Comparison of ENCODE assay signal across 8 cellular contexts in the genomic region with DNA sequence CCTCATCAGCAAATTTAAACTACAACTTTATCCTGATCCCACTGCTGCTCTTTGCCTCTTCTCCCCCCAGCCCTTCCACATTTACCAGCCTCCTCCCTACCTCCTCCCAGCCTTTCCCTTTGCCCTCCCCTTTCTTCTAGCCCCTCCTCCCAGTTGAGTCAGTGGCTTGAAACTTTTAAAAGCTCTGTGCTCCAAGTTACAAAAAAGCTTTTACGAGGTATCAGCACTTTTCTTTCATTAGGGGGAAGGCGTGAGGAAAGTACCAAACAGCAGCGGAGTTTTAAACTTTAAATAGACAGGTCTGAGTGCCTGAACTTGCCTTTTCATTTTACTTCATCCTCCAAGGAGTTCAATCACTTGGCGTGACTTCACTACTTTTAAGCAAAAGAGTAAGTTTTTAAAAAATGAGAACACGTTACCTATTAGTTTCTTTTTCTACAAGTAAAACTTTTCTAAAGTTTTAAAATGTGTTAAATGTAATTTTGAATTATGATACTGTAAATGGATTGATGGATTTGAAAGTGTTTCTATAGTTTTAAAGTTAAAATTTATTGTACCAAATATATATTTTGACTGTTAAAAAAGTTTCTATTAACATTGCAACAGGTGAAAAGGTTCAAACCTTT.
DNase-seq lines count a peak whose midpoint lies in the region; ATAC-seq, FAIRE-seq and TF ChIP-seq lines count a peak whose summit lies in the region.

GJA1 (plus strand) TSS at position 203 of the 626 bp plus-strand sequence. CDS start 11,202 bp downstream, outside the sequence.

- H3K4me3 ChIP-seq in skeletal muscle cell (ENCODE audit: low read depth, low read length): peak within 1 kb of the TSS; percentile 61

- no peak for FAIRE-seq in D721Med (lab: Jason Lieb, UNC)

- no peak for ATAC-seq in GM18520 (IDR thresholded peaks at IDR 0.05; ENCODE audit: unreplicated experiment)

- TF ChIP-seq CTCF in D721Med (IDR thresholded peaks at IDR 0.05; ENCODE audit: insufficient read depth, missing control alignments): no peak

- H3K27ac ChIP-seq in caudate nucleus (ENCODE audit: low read depth, low read length): peak within 1 kb of the TSS; percentile 93

- peak; percentile 85 for DNase-seq in ACHN
- DNase-seq in HuH-7.5 (ENCODE audit: low spot score): peak; percentile 14
- DNase-seq in caudate nucleus (lab: John Stamatoyannopoulos, UW): peak in 10 of 61 donors; percentile 2 to 39 (median 11)
- DNase-seq in iPS-NIHi11 (ENCODE audit: low spot score): peak; percentile 66
- peak; percentile 50 for DNase-seq in skeletal muscle cell (ENCODE audit: low read depth)
- no peak for DNase-seq in NCI-H2107 treated with DMSO at 0.1 percent for 48 hours (lab: John Stamatoyannopoulos, UW; ENCODE audit: unreplicated experiment)
- DNase-seq in D721Med (ENCODE audit: insufficient read length, low spot score): no peak

- in situ Hi-C loops in ACHN (cut with HindIII; ENCODE audit: low pct_ligation_motif_present, low pct_unique_long_range_greater_than_20kb, low sequenced_read_pairs): no loop called here

Comparison
In these comparisons a context has a peak if more than half of its experiments do, and no peak if none do; other contexts are left out.
1. DNase-seq: peak in ACHN (single experiment), HuH-7.5 (single experiment), iPS-NIHi11 (single experiment) and skeletal muscle cell (single experiment); none in NCI-H2107 treated with DMSO at 0.1 percent for 48 hours (single experiment) and D721Med (single experiment).